In the genomic region with DNA sequence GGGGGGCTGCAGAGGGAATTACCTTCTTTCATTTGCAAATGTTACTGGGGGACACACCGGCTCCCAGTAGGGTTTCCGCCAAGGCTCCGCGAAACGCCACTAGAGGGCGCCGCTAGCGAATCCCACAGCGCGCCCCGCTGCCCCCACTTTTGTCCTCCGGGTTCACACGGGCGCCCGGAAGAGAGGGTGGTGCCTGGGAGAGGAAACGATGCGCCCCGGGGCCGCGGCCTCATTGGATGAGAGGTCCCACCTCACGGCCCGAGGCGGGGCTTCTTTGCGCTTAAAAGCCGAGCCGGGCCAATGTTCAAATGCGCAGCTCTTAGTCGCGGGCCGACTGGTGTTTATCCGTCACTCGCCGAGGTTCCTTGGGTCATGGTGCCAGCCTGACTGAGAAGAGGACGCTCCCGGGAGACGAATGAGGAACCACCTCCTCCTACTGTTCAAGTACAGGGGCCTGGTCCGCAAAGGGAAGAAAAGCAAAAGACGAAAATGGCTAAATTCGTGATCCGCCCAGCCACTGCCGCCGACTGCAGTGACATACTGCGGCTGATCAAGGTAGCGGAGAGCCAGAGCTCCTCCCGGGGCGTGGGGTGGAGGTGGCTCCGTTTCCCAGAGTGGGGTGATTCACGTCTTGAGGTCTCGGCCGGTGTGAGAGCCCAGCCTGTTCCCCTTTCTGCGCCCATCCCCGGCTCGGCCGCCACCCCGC, we compare ENCODE assay signal across 8 cellular contexts. TPM values are rescaled to one million over a fixed set of nuclear protein-coding genes. Genes with fewer than 3 reads are reported as not detected.
A peak's percentile ranks its signal among the peaks of the same experiment; 100 is the strongest.
DNase-seq lines count a peak whose midpoint lies in the region; ATAC-seq and TF ChIP-seq lines count a peak whose summit lies in the region.

SAT1 (plus strand) TSS at position 311 of the 706 bp plus-strand sequence; CDS start at position 490, 179 bp downstream.

- CTCF ChIA-PET in Caco-2 (lab: Charles Lee): interaction anchor here (0.6 to 2.5 kb wide), 5 partner anchors 25 to 271 kb away, joined by 3 to 53 read pairs (median 5); partner anchors contain the start of genes ACOT9 and EIF2S3
- CTCF ChIA-PET in activated CD8-positive, alpha-beta memory T cell treated with anti-CD3 and anti-CD28 coated beads for 36 hours (lab: Charles Lee): interaction anchor here (1.0 to 3.7 kb wide), 2 partner anchors 119 to 120 kb away, joined by 3 to 19 read pairs; no protein-coding TSS in a partner anchor

- intact Hi-C loops in Caco-2 (cut with micrococcal nuclease; ENCODE audit: unreplicated experiment): loop anchor here (1.0 to 5.0 kb wide), 5 partner anchors 24 to 119 kb away; no protein-coding TSS in a partner anchor

- no peaks in the 10 kb centered on the region for H3K27me3 ChIP-seq in Caco-2 (replicated peaks; ENCODE audit: control insufficient read depth, insufficient read depth, low read length)
- no peaks in the 10 kb centered on the region for H3K27me3 ChIP-seq in effector memory CD4-positive, alpha-beta T cell (replicated peaks; ENCODE audit: control insufficient read depth, insufficient read depth, low read length, poor library complexity, severe bottlenecking)

- H3K27ac Mint-ChIP-seq in Caco-2 (ENCODE audit: unreplicated experiment): peak within 1 kb of the TSS; percentile 83

- H3K27me3 Mint-ChIP-seq in Caco-2 (ENCODE audit: insufficient read depth, unreplicated experiment): no peaks in the 10 kb centered on the region

- ATAC-seq in GM21360 (IDR thresholded peaks at IDR 0.05; ENCODE audit: unreplicated experiment): peak; percentile 84

- BruUV-seq in Caco-2 (replicated peaks; lab: Mats Ljungman, UMichigan): no TSS peak

- peaks cover 40% of the 10 kb centered on the region for H3K36me3 Mint-ChIP-seq in Caco-2 (ENCODE audit: insufficient read depth, unreplicated experiment)

- POLR2A ChIA-PET in Caco-2 (lab: Charles Lee): interaction anchor here (0.5 to 2.5 kb wide), 15 partner anchors 16 to 272 kb away, joined by 3 to 32 read pairs (median 3); partner anchors contain the start of genes ACOT9 and EIF2S3
- POLR2A ChIA-PET in activated CD8-positive, alpha-beta memory T cell treated with anti-CD3 and anti-CD28 coated beads for 36 hours (lab: Charles Lee): interaction anchor here (0.9 to 1.2 kb wide), 5 partner anchors 40 to 271 kb away, joined by 3 to 4 read pairs (median 3); partner anchors contain the start of gene ACOT9

- H3K9me3 Mint-ChIP-seq in Caco-2 (ENCODE audit: unreplicated experiment): no peaks in the 10 kb centered on the region

- H3K4me1 Mint-ChIP-seq in Caco-2 (ENCODE audit: low read depth, unreplicated experiment): no peaks in the 10 kb centered on the region

- peak within 1 kb of the TSS; percentile 92 for H3K4me3 Mint-ChIP-seq in Caco-2 (ENCODE audit: unreplicated experiment)

- H3K4me1 ChIP-seq in Caco-2: peaks cover 4% of the 10 kb centered on the region; the same call in 1 of the 2 replicates
- peaks cover 3% of the 10 kb centered on the region for H3K4me1 ChIP-seq in effector memory CD4-positive, alpha-beta T cell (ENCODE audit: control insufficient read depth, insufficient read depth, low read length, poor library complexity, severe bottlenecking)

- H3K4me3 ChIP-seq in Caco-2 (ENCODE audit: low read depth, low read length): peak within 1 kb of the TSS; percentile 80
- H3K4me3 ChIP-seq in effector memory CD4-positive, alpha-beta T cell (ENCODE audit: insufficient read depth, low read depth, low read length, poor library complexity, severe bottlenecking): peak within 1 kb of the TSS; percentile 70

- no peaks in the 10 kb centered on the region for H3K36me3 ChIP-seq in Caco-2 (ENCODE audit: control insufficient read depth, insufficient read depth, low read length)
- H3K36me3 ChIP-seq in effector memory CD4-positive, alpha-beta T cell (ENCODE audit: control insufficient read depth, insufficient read depth, low read length): peaks cover 5% of the 10 kb centered on the region

- peak within 1 kb of the TSS; percentile 89 for H3K27ac ChIP-seq in effector memory CD4-positive, alpha-beta T cell (ENCODE audit: insufficient read depth, low read length, poor library complexity, severe bottlenecking)

- no peaks in the 10 kb centered on the region for H3K9me3 ChIP-seq in Caco-2
- H3K9me3 ChIP-seq in effector memory CD4-positive, alpha-beta T cell (ENCODE audit: control insufficient read depth, low read length): no peaks in the 10 kb centered on the region

- TF ChIP-seq CTCF in Caco-2 (IDR thresholded peaks at IDR 0.05; ENCODE audit: insufficient read depth in 1 of 2, low read depth in 1 of 2, low read length in 1 of 2, severe bottlenecking in 1 of 2, unreplicated experiment in 1 of 2): peak; percentile 69 to 76

- DNase-seq in Caco-2 (peak; percentile 94 to 95), HT1080 (ENCODE audit: low read depth) (peak; percentile 92), NOMO-1 (lab: John Stamatoyannopoulos, UW; ENCODE audit: unreplicated experiment in 2 of 2) (peak; percentile 93 to 97), medulla oblongata (ENCODE audit: extremely low spot score) (peak; percentile 96)
- DNase-seq in effector memory CD4-positive, alpha-beta T cell: peak; percentile 81 to 90 (median 88)
- DNase-seq in stimulated activated CD8-positive, alpha-beta memory T cell treated with anti-CD3 and anti-CD28 coated beads, Interleukin-12 subunit alpha, Interleukin-12 subunit beta, amount 100 ng/mL, for 24 hours (ENCODE audit: extremely low read depth): peak; percentile 74

RNA-seq across cellular contexts. Expression of gene SAT1, which starts in this region (rescaled TPM):
- total RNA-seq in Caco-2 (2022): 151 and 155 TPM in 2 replicates
- total RNA-seq in HT1080 (2014; rRNA removed; shearing (Covaris generic)): 26.0 and 31.9 TPM in 2 replicates
- polyA plus RNA-seq in HT1080 (2015; cell fraction: cytosol; rRNA removed): 37.7 and 49.4 TPM in 2 replicates
- polyA plus RNA-seq in HT1080 (2015; cell fraction: nucleus; rRNA removed): 297 and 329 TPM in 2 replicates
- 10 to 100 TPM; 35.9 to 37.1 TPM for total RNA-seq in activated CD8-positive, alpha-beta memory T cell treated with anti-CD3 and anti-CD28 coated beads for 36 hours

Comparison
In these comparisons a context has a peak if more than half of its experiments do, and no peak if none do; other contexts are left out.
1. Peak in every context shown above with its lines: DNase-seq, ATAC-seq, H3K4me3 ChIP-seq and H3K27ac ChIP-seq.